21 cellular contexts compared by ENCODE assay signal in the genomic region with DNA sequence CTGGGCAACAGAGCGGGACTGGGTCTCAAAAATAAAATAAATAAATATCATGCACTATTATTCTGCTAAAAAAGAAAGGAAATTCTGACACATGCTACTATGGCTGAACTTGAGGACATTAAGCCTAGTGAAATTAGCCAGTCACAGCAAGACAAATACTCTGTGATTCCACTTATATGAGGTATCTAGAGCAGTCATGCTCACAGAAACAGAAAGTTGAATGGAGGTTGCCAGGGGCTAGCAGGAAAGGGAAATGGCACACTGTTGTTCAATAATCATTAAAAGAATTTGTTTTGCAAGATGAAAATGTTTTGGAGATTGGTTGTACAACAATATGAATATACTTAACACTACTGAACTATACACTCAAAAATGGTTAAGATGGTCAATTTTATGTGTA.
A peak's percentile ranks its signal among the peaks of the same experiment; 100 is the strongest.
DNase-seq lines count a peak whose midpoint lies in the region; ATAC-seq, FAIRE-seq and TF ChIP-seq lines count a peak whose summit lies in the region.
"Had no signal": no experiment of that assay in that cellular context is flagged by ENCODE, and none has a peak within 500 bp of the region (broad histone marks: within the 10 kb centered on the region; RNA-seq: fewer than 3 reads in every experiment).

No MANE protein-coding gene starts in this region.

- WGBS in esophagus muscularis mucosa: 89% methylated on average over 1 of the region's 1 CpG
- WGBS in neuronal stem cell (ENCODE audit: extremely low coverage in 2 of 2, insufficient read length in 2 of 2, insufficient replicate concordance in 1 of 2), 2 donors: no CpG with 5 or more reads among the region's 1 CpG

- no peak for DNase-seq in effector memory CD8-positive, alpha-beta T cell
- no peak for DNase-seq in left lobe of liver (ENCODE audit: low spot score)
- DNase-seq in esophagus muscularis mucosa (ENCODE audit: extremely low spot score): no peak
- DNase-seq in neuronal stem cell (ENCODE audit: low spot score): no peak
- DNase-seq: activated CD4-positive, alpha-beta T cell treated with anti-CD3 and anti-CD28 coated beads, Interleukin-2, amount 10 ng/mL, durations not matched to agents 24 days and 14 days; AML-193; anterior cingulate cortex; esophagus squamous epithelium; hippocampal formation; NCI-H2107; psoas muscle; stimulated activated CD8-positive, alpha-beta memory T cell treated with anti-CD3 and anti-CD28 coated beads, Interleukin-4, amount 100 ng/mL, for 48 hours; T-helper 17 cell; tibial artery had no signal

- no peak overlapping the region for H3K4ac ChIP-seq in neuronal stem cell (ENCODE audit: low read length)

- intact Hi-C loops in esophagus muscularis mucosa (cut with DNase I): no loop called here

- FAIRE-seq in TTC549 (lab: Jason Lieb, UNC): peak; percentile 15
- FAIRE-seq: HTR-8/SVneo had no signal

- H3K4me3 Mint-ChIP-seq in effector memory CD8-positive, alpha-beta T cell: no peak overlapping the region
- H3K4me3 Mint-ChIP-seq: activated CD4-positive, alpha-beta T cell treated with anti-CD3 and anti-CD28 coated beads, Interleukin-2, amount 10 ng/mL, durations not matched to agents 24 days and 14 days; T-helper 17 cell had no signal

- no peaks in the 10 kb centered on the region for H3K4me1 Mint-ChIP-seq in effector memory CD8-positive, alpha-beta T cell (ENCODE audit: low read depth in 2 of 2)
- H3K4me1 Mint-ChIP-seq: activated CD4-positive, alpha-beta T cell treated with anti-CD3 and anti-CD28 coated beads, Interleukin-2, amount 10 ng/mL, durations not matched to agents 24 days and 14 days; T-helper 17 cell had no signal

- H3K27me3 ChIP-seq in esophagus muscularis mucosa (no peaks in the 10 kb centered on the region), neuronal stem cell (ENCODE audit: control insufficient read depth in 3 of 3, insufficient read depth in 3 of 3, low read depth in 1 of 3, low read length in 3 of 3) (no peaks in the 10 kb centered on the region)
- H3K27me3 ChIP-seq: esophagus squamous epithelium, tibial artery had no signal

- H3K36me3 ChIP-seq in esophagus muscularis mucosa: peaks cover 8 to 57% (median 34%) of the 10 kb centered on the region in 4 donors
- peaks cover 2 to 97% of the 10 kb centered on the region in 2 donors for H3K36me3 ChIP-seq in neuronal stem cell (replicated peaks in 1 of 2; ENCODE audit: control insufficient read depth in 2 of 2, insufficient read depth in 2 of 2, low read length in 2 of 2)

- no peak overlapping the region for H2BK12ac ChIP-seq in neuronal stem cell (ENCODE audit: low read length)

- no peak overlapping the region for H3K18ac ChIP-seq in neuronal stem cell (ENCODE audit: low read length)

- H3K27ac ChIP-seq in esophagus muscularis mucosa (replicated peaks in 1 of 4) (no peak overlapping the region), neuronal stem cell (replicated peaks; ENCODE audit: low read length) (no peak overlapping the region)
- H3K27ac ChIP-seq: coronary artery, esophagus squamous epithelium, psoas muscle, tibial artery had no signal

- H3K4me1 ChIP-seq in esophagus muscularis mucosa: peaks cover 0 to 19% (median 2%) of the 10 kb centered on the region in 4 donors
- H3K4me1 ChIP-seq in neuronal stem cell (ENCODE audit: control insufficient read depth in 2 of 2, insufficient read depth in 1 of 2, low read depth in 1 of 2, low read length in 2 of 2): peaks cover 0 to 2% of the 10 kb centered on the region in 2 donors
- H3K4me1 ChIP-seq: esophagus squamous epithelium, psoas muscle had no signal

- no peak overlapping the region for H2BK120ac ChIP-seq in neuronal stem cell (ENCODE audit: low read depth, low read length)

- H2AFZ ChIP-seq in neuronal stem cell (ENCODE audit: low read length): no peak overlapping the region

- H3K36me3 Mint-ChIP-seq in effector memory CD8-positive, alpha-beta T cell (ENCODE audit: insufficient read depth): no peaks in the 10 kb centered on the region

- TF ChIP-seq POLR2A in esophagus muscularis mucosa (IDR thresholded peaks at IDR 0.05; ENCODE audit: low read depth): no peak

- H4K8ac ChIP-seq in neuronal stem cell (ENCODE audit: low read depth, low read length): no peak overlapping the region

- H2AK5ac ChIP-seq in neuronal stem cell (ENCODE audit: low read depth, low read length): no peak overlapping the region

- H3K27me3 Mint-ChIP-seq in effector memory CD8-positive, alpha-beta T cell: no peaks in the 10 kb centered on the region
- H3K27me3 Mint-ChIP-seq: activated CD4-positive, alpha-beta T cell treated with anti-CD3 and anti-CD28 coated beads, Interleukin-2, amount 10 ng/mL, durations not matched to agents 24 days and 14 days; T-helper 17 cell had no signal

- TF ChIP-seq CTCF in esophagus muscularis mucosa (IDR thresholded peaks at IDR 0.05): no peak

- no peak for TF ChIP-seq EP300 in esophagus muscularis mucosa (IDR thresholded peaks at IDR 0.05)

- no peak overlapping the region for H3K4me2 ChIP-seq in neuronal stem cell (ENCODE audit: insufficient read depth, low read length, poor library complexity, severe bottlenecking)

- no peak overlapping the region for H3K23ac ChIP-seq in neuronal stem cell (ENCODE audit: low read depth, low read length, poor library complexity)

- H3K14ac ChIP-seq in neuronal stem cell (ENCODE audit: low read length): no peak overlapping the region

- H3K9me3 Mint-ChIP-seq in effector memory CD8-positive, alpha-beta T cell: no peaks in the 10 kb centered on the region
- H3K9me3 Mint-ChIP-seq: activated CD4-positive, alpha-beta T cell treated with anti-CD3 and anti-CD28 coated beads, Interleukin-2, amount 10 ng/mL, durations not matched to agents 24 days and 14 days had no signal

- no peak overlapping the region for H3K27ac Mint-ChIP-seq in effector memory CD8-positive, alpha-beta T cell
- H3K27ac Mint-ChIP-seq: activated CD4-positive, alpha-beta T cell treated with anti-CD3 and anti-CD28 coated beads, Interleukin-2, amount 10 ng/mL, durations not matched to agents 24 days and 14 days; T-helper 17 cell had no signal

- H3K9ac ChIP-seq in neuronal stem cell (ENCODE audit: low read depth, low read length, poor library complexity): no peak overlapping the region

- H3K9me3 ChIP-seq in esophagus muscularis mucosa (no peaks in the 10 kb centered on the region), neuronal stem cell (replicated peaks in 1 of 2; ENCODE audit: control insufficient read depth in 2 of 2, insufficient read depth in 1 of 2, low read depth in 1 of 2, low read length in 2 of 2) (peaks cover 0 to 9% of the 10 kb centered on the region in 2 donors)
- H3K9me3 ChIP-seq: esophagus squamous epithelium, psoas muscle, tibial artery had no signal

- H3K4me3 ChIP-seq in esophagus muscularis mucosa: no peak overlapping the region
- no peak overlapping the region for H3K4me3 ChIP-seq in neuronal stem cell (ENCODE audit: low read length in 2 of 2)
- H3K4me3 ChIP-seq: coronary artery, esophagus squamous epithelium, psoas muscle, tibial artery had no signal

- no peak overlapping the region for H4K91ac ChIP-seq in neuronal stem cell (ENCODE audit: low read depth, low read length, poor library complexity)

- no peak overlapping the region for H2BK5ac ChIP-seq in neuronal stem cell (ENCODE audit: low read length)

- ATAC-seq in GM18517 (IDR thresholded peaks at IDR 0.05; ENCODE audit: unreplicated experiment) (peak; percentile 66), GM21423 (IDR thresholded peaks at IDR 0.05; ENCODE audit: unreplicated experiment) (peak; percentile 71), HG03135 (IDR thresholded peaks at IDR 0.05; ENCODE audit: unreplicated experiment) (peak; percentile 56), left lobe of liver (no peak)
- no peak for ATAC-seq in effector memory CD8-positive, alpha-beta T cell (replicated peaks)
- ATAC-seq: psoas muscle, Right ventricle myocardium inferior, T-helper 17 cell had no signal

- no peak overlapping the region for H2BK15ac ChIP-seq in neuronal stem cell (ENCODE audit: low read length)

- H3K79me1 ChIP-seq in neuronal stem cell (ENCODE audit: low read depth, low read length): no peaks in the 10 kb centered on the region

Comparison
In these comparisons a context has a peak if more than half of its experiments do, and no peak if none do; other contexts are left out.
1. ATAC-seq: peak in GM18517 (single experiment), GM21423 (single experiment) and HG03135 (single experiment); none in effector memory CD8-positive, alpha-beta T cell (single experiment) and left lobe of liver (single experiment).